12 cellular contexts compared by ENCODE assay signal in the genomic region with DNA sequence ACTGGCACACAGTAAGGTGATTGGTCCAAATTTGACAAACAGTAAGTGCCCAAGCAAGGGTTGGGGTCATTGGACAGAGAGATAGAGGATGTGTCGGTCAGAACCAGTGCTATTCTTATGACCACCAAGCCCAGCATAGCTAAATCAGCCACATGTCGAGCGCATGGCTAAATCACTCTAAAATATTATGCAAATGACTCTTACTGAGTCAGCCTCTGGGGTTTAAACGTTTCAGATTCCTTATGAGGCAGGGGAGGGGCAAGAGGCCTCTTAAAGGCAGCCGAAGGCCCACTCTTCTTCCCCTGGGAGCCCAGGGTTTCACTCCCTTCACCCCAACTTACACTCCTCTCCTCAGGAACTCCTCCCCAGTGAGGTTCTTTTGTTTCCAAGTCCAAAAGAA. TPM values are rescaled to one million over a fixed set of nuclear protein-coding genes. Genes with fewer than 3 reads are reported as not detected.
A peak's percentile ranks its signal among the peaks of the same experiment; 100 is the strongest.
DNase-seq lines count a peak whose midpoint lies in the region; ATAC-seq and TF ChIP-seq lines count a peak whose summit lies in the region.
"Had no signal": no experiment of that assay in that cellular context is flagged by ENCODE, and none has a peak within 500 bp of the region (broad histone marks: within the 10 kb centered on the region; RNA-seq: fewer than 3 reads in every experiment).

No MANE protein-coding gene starts in this region.

- CTCF ChIA-PET in CD4-positive, alpha-beta memory T cell (lab: Charles Lee; ENCODE audit: partially characterized antibody) = interaction anchor here (1.0 to 3.7 kb wide), 6 partner anchors 12 to 112 kb away, joined by 3 to 17 read pairs (median 6); no protein-coding TSS in a partner anchor

- peaks cover 33% of the 10 kb centered on the region for H3K4me1 Mint-ChIP-seq in activated T-cell treated with anti-CD3 and anti-CD28 coated beads, Interleukin-2, amount 50 U/mL, for 72 hours (ENCODE audit: low read depth)
- peaks cover 37 to 53% of the 10 kb centered on the region in 2 donors for H3K4me1 Mint-ChIP-seq in stimulated activated naive B cell treated with anti-CD40 and anti-IgM and Interleukin-4, amounts not matched to agents 10 μg/mL and 1 μg/mL and 100 μg/mL, for 72 hours
- peaks cover 9 to 16% (median 12%) of the 10 kb centered on the region in 4 donors for H3K4me1 Mint-ChIP-seq in CD4-positive, alpha-beta memory T cell

- no peak for TF ChIP-seq POLR2A in tibial nerve (IDR thresholded peaks at IDR 0.05)

- H3K4me3 ChIP-seq in tibial nerve = no peak overlapping the region
- H3K4me3 ChIP-seq in MM.1S (ENCODE audit: low read length) = no peak overlapping the region
- no peak overlapping the region for H3K4me3 ChIP-seq in CD4-positive, alpha-beta memory T cell (ENCODE audit: low read length in 2 of 2)
- H3K4me3 ChIP-seq: coronary artery, pancreas had no signal

- no peak for DNase-seq in activated T-cell treated with anti-CD3 and anti-CD28 coated beads, Interleukin-2, amount 50 U/mL, for 72 hours
- DNase-seq in activated T-cell treated with anti-CD3 and anti-CD28 coated beads, Interleukin-2, amount 50 U/mL, for 1 hour = no peak
- DNase-seq in amniotic stem cell (lab: John Stamatoyannopoulos, UW) (peak; percentile 68), tibial nerve (ENCODE audit: low spot score in 2 of 2) (no peak), MM.1S (no peak)
- no peak for DNase-seq in stimulated activated naive B cell treated with anti-CD40 and anti-IgM and Interleukin-4, amounts not matched to agents 10 μg/mL and 1 μg/mL and 100 μg/mL, for 72 hours
- no peak for DNase-seq in CD4-positive, alpha-beta memory T cell
- DNase-seq: AML-193, NCI-H1417 had no signal

- peak; percentile 52 to 61 for ATAC-seq in activated T-cell treated with anti-CD3 and anti-CD28 coated beads, Interleukin-2, amount 50 U/mL, for 72 hours (replicated peaks in 1 of 2)
- peak; percentile 81 for ATAC-seq in HG03025 (IDR thresholded peaks at IDR 0.05; ENCODE audit: low FRiP score, unreplicated experiment)
- peak; percentile 83 to 91 for ATAC-seq in stimulated activated naive B cell treated with anti-CD40 and anti-IgM and Interleukin-4, amounts not matched to agents 10 μg/mL and 1 μg/mL and 100 μg/mL, for 72 hours (replicated peaks)
- ATAC-seq: pancreas had no signal

- H4K20me1 ChIP-seq in MM.1S (ENCODE audit: insufficient read depth, low read length) = no peaks in the 10 kb centered on the region

- H3K27ac ChIP-seq in tibial nerve = no peak overlapping the region
- H3K27ac ChIP-seq in MM.1S (ENCODE audit: low read length) = no peak overlapping the region
- no peak overlapping the region for H3K27ac ChIP-seq in CD4-positive, alpha-beta memory T cell (ENCODE audit: low read depth, low read length)
- H3K27ac ChIP-seq: pancreas had no signal

- intact Hi-C loops in CD4-positive, alpha-beta memory T cell (cut with micrococcal nuclease) = no loop called here

- no peak overlapping the region for H3K4me3 Mint-ChIP-seq in activated T-cell treated with anti-CD3 and anti-CD28 coated beads, Interleukin-2, amount 50 U/mL, for 72 hours
- no peak overlapping the region for H3K4me3 Mint-ChIP-seq in stimulated activated naive B cell treated with anti-CD40 and anti-IgM and Interleukin-4, amounts not matched to agents 10 μg/mL and 1 μg/mL and 100 μg/mL, for 72 hours
- H3K4me3 Mint-ChIP-seq in CD4-positive, alpha-beta memory T cell = no peak overlapping the region

- H3K27me3 Mint-ChIP-seq in activated T-cell treated with anti-CD3 and anti-CD28 coated beads, Interleukin-2, amount 50 U/mL, for 72 hours (ENCODE audit: low read depth) = no peaks in the 10 kb centered on the region
- H3K27me3 Mint-ChIP-seq in stimulated activated naive B cell treated with anti-CD40 and anti-IgM and Interleukin-4, amounts not matched to agents 10 μg/mL and 1 μg/mL and 100 μg/mL, for 72 hours = no peaks in the 10 kb centered on the region
- no peaks in the 10 kb centered on the region for H3K27me3 Mint-ChIP-seq in CD4-positive, alpha-beta memory T cell

- H3K27me3 ChIP-seq in tibial nerve (no peaks in the 10 kb centered on the region), MM.1S (replicated peaks; ENCODE audit: insufficient read depth, low read length) (no peaks in the 10 kb centered on the region)
- no peaks in the 10 kb centered on the region for H3K27me3 ChIP-seq in CD4-positive, alpha-beta memory T cell (ENCODE audit: insufficient read depth, low read length)
- H3K27me3 ChIP-seq: pancreas had no signal

- H3K9ac ChIP-seq in MM.1S (ENCODE audit: low read length) = no peak overlapping the region

- WGBS in tibial nerve, 2 donors = 36 to 50% methylated on average over 5 of the region's 5 CpGs

- H3K36me3 ChIP-seq in tibial nerve = peaks cover 0 to 20% (median 0%) of the 10 kb centered on the region in 3 donors
- H3K36me3 ChIP-seq in MM.1S (replicated peaks; ENCODE audit: insufficient read depth, low read length) = no peaks in the 10 kb centered on the region
- H3K36me3 ChIP-seq in CD4-positive, alpha-beta memory T cell (ENCODE audit: insufficient read depth, low read length) = no peaks in the 10 kb centered on the region
- H3K36me3 ChIP-seq: pancreas had no signal

- peaks cover 0 to 13% of the 10 kb centered on the region in 2 donors for H3K36me3 Mint-ChIP-seq in activated T-cell treated with anti-CD3 and anti-CD28 coated beads, Interleukin-2, amount 50 U/mL, for 72 hours (ENCODE audit: insufficient read depth in 2 of 2)
- peaks cover 43 to 60% of the 10 kb centered on the region in 2 donors for H3K36me3 Mint-ChIP-seq in stimulated activated naive B cell treated with anti-CD40 and anti-IgM and Interleukin-4, amounts not matched to agents 10 μg/mL and 1 μg/mL and 100 μg/mL, for 72 hours
- peaks cover 0 to 8% of the 10 kb centered on the region in 2 donors for H3K36me3 Mint-ChIP-seq in CD4-positive, alpha-beta memory T cell

- H3K9me3 ChIP-seq in tibial nerve (no peaks in the 10 kb centered on the region), MM.1S (replicated peaks; ENCODE audit: insufficient read depth, low read length) (no peaks in the 10 kb centered on the region)
- no peaks in the 10 kb centered on the region for H3K9me3 ChIP-seq in CD4-positive, alpha-beta memory T cell (ENCODE audit: control insufficient read depth in 1 of 2, low read length in 2 of 2)
- H3K9me3 ChIP-seq: pancreas had no signal

- no peak overlapping the region for H3K4me2 ChIP-seq in MM.1S (ENCODE audit: low read depth, low read length)

- H3K27ac Mint-ChIP-seq in activated T-cell treated with anti-CD3 and anti-CD28 coated beads, Interleukin-2, amount 50 U/mL, for 72 hours = no peak overlapping the region
- peak overlapping the region; percentile 79 for H3K27ac Mint-ChIP-seq in stimulated activated naive B cell treated with anti-CD40 and anti-IgM and Interleukin-4, amounts not matched to agents 10 μg/mL and 1 μg/mL and 100 μg/mL, for 72 hours
- H3K27ac Mint-ChIP-seq in CD4-positive, alpha-beta memory T cell = peak overlapping the region in 1 of 7 donors; percentile 8

- no peak overlapping the region for H2AFZ ChIP-seq in MM.1S (ENCODE audit: low read length)

- H3K4me1 ChIP-seq in tibial nerve = peaks cover 0 to 34% (median 3%) of the 10 kb centered on the region in 4 donors
- peaks cover 5% of the 10 kb centered on the region; the same call in 1 of the 2 replicates for H3K4me1 ChIP-seq in MM.1S (ENCODE audit: low read length)
- H3K4me1 ChIP-seq in CD4-positive, alpha-beta memory T cell (ENCODE audit: insufficient read depth, low read length) = no peaks in the 10 kb centered on the region

- TF ChIP-seq CTCF in tibial nerve (IDR thresholded peaks at IDR 0.05) (no peak), MM.1S (IDR thresholded peaks at IDR 0.05; ENCODE audit: low read length) (no peak)

- no peak for TF ChIP-seq EP300 in tibial nerve (IDR thresholded peaks at IDR 0.05)

- no peaks in the 10 kb centered on the region for H3K9me3 Mint-ChIP-seq in activated T-cell treated with anti-CD3 and anti-CD28 coated beads, Interleukin-2, amount 50 U/mL, for 72 hours
- no peaks in the 10 kb centered on the region for H3K9me3 Mint-ChIP-seq in stimulated activated naive B cell treated with anti-CD40 and anti-IgM and Interleukin-4, amounts not matched to agents 10 μg/mL and 1 μg/mL and 100 μg/mL, for 72 hours
- H3K9me3 Mint-ChIP-seq in CD4-positive, alpha-beta memory T cell = no peaks in the 10 kb centered on the region

- no peaks in the 10 kb centered on the region for H3F3A ChIP-seq in MM.1S (ENCODE audit: insufficient read depth, low read length)

- H3K79me2 ChIP-seq in MM.1S (ENCODE audit: low read length) = no peaks in the 10 kb centered on the region

- no peaks in the 10 kb centered on the region for H3K9me2 ChIP-seq in MM.1S (replicated peaks; ENCODE audit: insufficient read depth, low read length)

- POLR2A ChIA-PET in CD4-positive, alpha-beta memory T cell (lab: Charles Lee; ENCODE audit: partially characterized antibody) = no interaction called here

RNA-seq across cellular contexts. Expression of a gene that starts 0.6 kb away (rescaled TPM):
- total RNA-seq in activated T-cell treated with anti-CD3 and anti-CD28 coated beads, Interleukin-2, amount 50 U/mL, for 72 hours = under 1 TPM; 0.26 to 0.44 TPM
- total RNA-seq in tibial nerve = 1 to 10 TPM in 1 of 4 donors, under 1 TPM in 2, not detected in 1; 0.30 to 1.2 (median 0.42) TPM
- not detected for total RNA-seq in CD4-positive, alpha-beta memory T cell
- not detected for polyA plus RNA-seq in CD4-positive, alpha-beta memory T cell

RNA-seq across cellular contexts. Expression of a gene that starts 20.1 kb away (rescaled TPM):
- 10 to 100 TPM; 34.4 to 36.0 TPM for total RNA-seq in activated T-cell treated with anti-CD3 and anti-CD28 coated beads, Interleukin-2, amount 50 U/mL, for 72 hours
- 10 to 100 TPM in 3 of 4 donors, 1 to 10 TPM in 1; 8.8 to 19.2 (median 15.5) TPM for total RNA-seq in tibial nerve
- 10 to 100 TPM; 40.8 to 41.8 TPM for total RNA-seq in CD4-positive, alpha-beta memory T cell
- 10 to 100 TPM; 32.1 to 33.3 TPM for polyA plus RNA-seq in CD4-positive, alpha-beta memory T cell

RNA-seq across cellular contexts. Expression of a gene that starts 32.8 kb away (rescaled TPM):
- 1 to 10 TPM in 1 of 2 donors, under 1 TPM in 1; 0.62 to 1.4 TPM for total RNA-seq in activated T-cell treated with anti-CD3 and anti-CD28 coated beads, Interleukin-2, amount 50 U/mL, for 72 hours
- 100 to 1,000 TPM in 1 of 4 donors, 10 to 100 TPM in 3; 47.3 to 109 (median 83.6) TPM for total RNA-seq in tibial nerve
- under 1 TPM; 0.15 to 0.39 TPM for total RNA-seq in CD4-positive, alpha-beta memory T cell
- polyA plus RNA-seq in CD4-positive, alpha-beta memory T cell = under 1 TPM in 1 of 2 donors, not detected in 1; 0.14 TPM

RNA-seq across cellular contexts. Expression of a gene that starts 47.1 kb away (rescaled TPM):
- total RNA-seq in activated T-cell treated with anti-CD3 and anti-CD28 coated beads, Interleukin-2, amount 50 U/mL, for 72 hours = 10 to 100 TPM; 14.6 to 15.2 TPM
- 10 to 100 TPM; 24.6 to 37.9 (median 33.8) TPM for total RNA-seq in tibial nerve
- 10 to 100 TPM; 12.1 to 12.3 TPM for total RNA-seq in CD4-positive, alpha-beta memory T cell
- polyA plus RNA-seq in CD4-positive, alpha-beta memory T cell = 1 to 10 TPM; 8.7 to 9.0 TPM

Comparison
In these comparisons a context has a peak if more than half of its experiments do, and no peak if none do; other contexts are left out.
1. RNA of a gene that starts 32.8 kb away (total RNA-seq): 47.3 to 109 TPM in tibial nerve; 0.62 to 1.4 TPM in activated T-cell treated with anti-CD3 and anti-CD28 coated beads, Interleukin-2, amount 50 U/mL, for 72 hours and 0.15 to 0.39 TPM in CD4-positive, alpha-beta memory T cell; every median in the first group is over 10 times any median in the second.
2. Peak in every context shown above with its lines, with median percentiles within 50 percentile points of each other: ATAC-seq.